17 cellular contexts compared by ENCODE assay signal in the genomic region with DNA sequence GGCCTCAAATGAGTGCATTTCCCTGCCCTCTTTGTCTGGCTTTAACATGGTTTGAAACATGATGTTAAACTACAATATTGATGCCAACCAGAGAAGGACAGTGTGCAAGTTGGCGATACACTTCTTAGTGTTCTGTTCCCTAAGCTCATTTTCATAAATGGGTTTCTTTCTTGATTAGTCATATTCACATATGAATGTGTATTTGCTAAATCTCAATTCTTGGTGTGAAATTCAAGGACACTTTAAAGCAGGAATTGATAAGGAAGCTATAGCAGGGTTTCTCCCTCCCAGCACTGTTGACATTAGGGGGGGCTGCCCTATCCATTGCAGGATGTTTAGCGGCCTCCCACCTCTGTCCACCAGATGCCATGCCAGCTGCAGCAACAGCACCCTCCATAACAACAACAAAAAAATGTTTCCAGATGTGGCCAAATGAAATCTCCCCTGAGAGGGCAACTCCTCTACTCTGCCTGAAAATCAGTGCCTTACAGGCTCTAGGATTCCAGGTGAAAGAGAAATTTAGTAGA. TPM values are rescaled to one million over a fixed set of nuclear protein-coding genes. Genes with fewer than 3 reads are reported as not detected.
A peak's percentile ranks its signal among the peaks of the same experiment; 100 is the strongest.
DNase-seq lines count a peak whose midpoint lies in the region; ATAC-seq and TF ChIP-seq lines count a peak whose summit lies in the region.
"Had no signal": no experiment of that assay in that cellular context is flagged by ENCODE, and none has a peak within 500 bp of the region (broad histone marks: within the 10 kb centered on the region; RNA-seq: fewer than 3 reads in every experiment).

No MANE protein-coding gene starts in this region.

- H3K27ac Mint-ChIP-seq in activated naive CD4-positive, alpha-beta T cell treated with anti-CD3 and anti-CD28 coated beads, Interleukin-2, amount 50 U/mL, for 72 hours, result no peak overlapping the region
- H3K27ac Mint-ChIP-seq in activated naive CD4-positive, alpha-beta T cell treated with anti-CD3 and anti-CD28 coated beads for 36 hours, result no peak overlapping the region
- peak overlapping the region; percentile 28 for H3K27ac Mint-ChIP-seq in glutamatergic neuron (ENCODE audit: unreplicated experiment)
- H3K27ac Mint-ChIP-seq: CD4-positive, alpha-beta T cell had no signal

- intact Hi-C loops in activated naive CD4-positive, alpha-beta T cell treated with anti-CD3 and anti-CD28 coated beads for 36 hours (cut with micrococcal nuclease), result loop anchor here (1.0 kb wide), 1 partner anchor 8 kb away; no protein-coding TSS in a partner anchor

- H3K27ac ChIP-seq in substantia nigra (ENCODE audit: low read depth, low read length, poor library complexity, severe bottlenecking), result peak overlapping the region; percentile 50
- H3K27ac ChIP-seq: PC-9, SJCRH30 had no signal

- no peak for DNase-seq in activated naive CD4-positive, alpha-beta T cell treated with anti-CD3 and anti-CD28 coated beads, Interleukin-2, amount 50 U/mL, for 72 hours (ENCODE audit: low spot score in 2 of 2)
- no peak for DNase-seq in activated naive CD4-positive, alpha-beta T cell treated with anti-CD3 and anti-CD28 coated beads for 36 hours
- DNase-seq in glutamatergic neuron (no peak), substantia nigra (lab: John Stamatoyannopoulos, UW) (no peak), NCI-H146 treated with DMSO at 0.1 percent for 48 hours (lab: John Stamatoyannopoulos, UW; ENCODE audit: unreplicated experiment) (no peak)
- no peak for DNase-seq in stimulated activated naive CD4-positive, alpha-beta T cell treated with Interleukin-2 at 50 U/mL for 16 hours (lab: John Stamatoyannopoulos, UW)
- DNase-seq: CD4-positive, alpha-beta T cell; DMS79 treated with DMSO at 0.1 percent for 48 hours; NCI-H1092; NCI-H146; NCI-H2081 treated with DMSO at 0.1 percent for 48 hours; NCI-H510A; NCI-H82; PC-9; SJCRH30 had no signal

- no peaks in the 10 kb centered on the region for H3K9me3 Mint-ChIP-seq in activated naive CD4-positive, alpha-beta T cell treated with anti-CD3 and anti-CD28 coated beads, Interleukin-2, amount 50 U/mL, for 72 hours
- no peaks in the 10 kb centered on the region for H3K9me3 Mint-ChIP-seq in activated naive CD4-positive, alpha-beta T cell treated with anti-CD3 and anti-CD28 coated beads for 36 hours
- H3K9me3 Mint-ChIP-seq in glutamatergic neuron (ENCODE audit: unreplicated experiment), result peaks cover 2% of the 10 kb centered on the region
- H3K9me3 Mint-ChIP-seq: CD4-positive, alpha-beta T cell had no signal

- no peaks in the 10 kb centered on the region for H3K27me3 Mint-ChIP-seq in activated naive CD4-positive, alpha-beta T cell treated with anti-CD3 and anti-CD28 coated beads for 36 hours (ENCODE audit: low read depth)
- H3K27me3 Mint-ChIP-seq in glutamatergic neuron (ENCODE audit: unreplicated experiment), result peaks cover 2% of the 10 kb centered on the region
- H3K27me3 Mint-ChIP-seq: CD4-positive, alpha-beta T cell had no signal

- TF ChIP-seq CTCF in glutamatergic neuron (IDR thresholded peaks at IDR 0.05; ENCODE audit: partially characterized antibody, unreplicated experiment), result no peak

- peaks cover 82% of the 10 kb centered on the region for H3K4me1 Mint-ChIP-seq in activated naive CD4-positive, alpha-beta T cell treated with anti-CD3 and anti-CD28 coated beads for 36 hours (ENCODE audit: low read depth)
- peaks cover 76% of the 10 kb centered on the region for H3K4me1 Mint-ChIP-seq in glutamatergic neuron (ENCODE audit: low read depth, unreplicated experiment)

- CTCF ChIA-PET in activated naive CD4-positive, alpha-beta T cell treated with anti-CD3 and anti-CD28 coated beads for 36 hours (lab: Charles Lee), result interaction anchor here (0.7 to 1.1 kb wide), 3 partner anchors 9 to 294 kb away, joined by 3 to 4 read pairs (median 3); no protein-coding TSS in a partner anchor

- ATAC-seq in activated naive CD4-positive, alpha-beta T cell treated with anti-CD3 and anti-CD28 coated beads, Interleukin-2, amount 50 U/mL, for 72 hours, result peak; percentile 69 to 84
- ATAC-seq in SK-N-SH treated with all-trans-retinoic acid at 6 μM for 48 hours (peak; percentile 20; the same call in 1 of the 3 replicates), HG03432 (IDR thresholded peaks at IDR 0.05; ENCODE audit: unreplicated experiment) (no peak)

- H3K36me3 Mint-ChIP-seq in activated naive CD4-positive, alpha-beta T cell treated with anti-CD3 and anti-CD28 coated beads, Interleukin-2, amount 50 U/mL, for 72 hours, result peaks cover 0 to 9% of the 10 kb centered on the region in 2 donors
- peaks cover 5% of the 10 kb centered on the region for H3K36me3 Mint-ChIP-seq in activated naive CD4-positive, alpha-beta T cell treated with anti-CD3 and anti-CD28 coated beads for 36 hours (ENCODE audit: low read depth)
- H3K36me3 Mint-ChIP-seq in glutamatergic neuron (ENCODE audit: unreplicated experiment), result no peaks in the 10 kb centered on the region

- no peak overlapping the region for H3K4me3 Mint-ChIP-seq in activated naive CD4-positive, alpha-beta T cell treated with anti-CD3 and anti-CD28 coated beads for 36 hours
- H3K4me3 Mint-ChIP-seq in glutamatergic neuron (ENCODE audit: unreplicated experiment), result peak overlapping the region; percentile 58
- H3K4me3 Mint-ChIP-seq: CD4-positive, alpha-beta T cell had no signal

TF ChIP-seq in SK-N-SH treated with all-trans-retinoic acid at 6 μM for 48 hours, 23 proteins besides CTCF, POLR2A, EP300 and RAD21:
- TF ChIP-seq, protein P1, sequence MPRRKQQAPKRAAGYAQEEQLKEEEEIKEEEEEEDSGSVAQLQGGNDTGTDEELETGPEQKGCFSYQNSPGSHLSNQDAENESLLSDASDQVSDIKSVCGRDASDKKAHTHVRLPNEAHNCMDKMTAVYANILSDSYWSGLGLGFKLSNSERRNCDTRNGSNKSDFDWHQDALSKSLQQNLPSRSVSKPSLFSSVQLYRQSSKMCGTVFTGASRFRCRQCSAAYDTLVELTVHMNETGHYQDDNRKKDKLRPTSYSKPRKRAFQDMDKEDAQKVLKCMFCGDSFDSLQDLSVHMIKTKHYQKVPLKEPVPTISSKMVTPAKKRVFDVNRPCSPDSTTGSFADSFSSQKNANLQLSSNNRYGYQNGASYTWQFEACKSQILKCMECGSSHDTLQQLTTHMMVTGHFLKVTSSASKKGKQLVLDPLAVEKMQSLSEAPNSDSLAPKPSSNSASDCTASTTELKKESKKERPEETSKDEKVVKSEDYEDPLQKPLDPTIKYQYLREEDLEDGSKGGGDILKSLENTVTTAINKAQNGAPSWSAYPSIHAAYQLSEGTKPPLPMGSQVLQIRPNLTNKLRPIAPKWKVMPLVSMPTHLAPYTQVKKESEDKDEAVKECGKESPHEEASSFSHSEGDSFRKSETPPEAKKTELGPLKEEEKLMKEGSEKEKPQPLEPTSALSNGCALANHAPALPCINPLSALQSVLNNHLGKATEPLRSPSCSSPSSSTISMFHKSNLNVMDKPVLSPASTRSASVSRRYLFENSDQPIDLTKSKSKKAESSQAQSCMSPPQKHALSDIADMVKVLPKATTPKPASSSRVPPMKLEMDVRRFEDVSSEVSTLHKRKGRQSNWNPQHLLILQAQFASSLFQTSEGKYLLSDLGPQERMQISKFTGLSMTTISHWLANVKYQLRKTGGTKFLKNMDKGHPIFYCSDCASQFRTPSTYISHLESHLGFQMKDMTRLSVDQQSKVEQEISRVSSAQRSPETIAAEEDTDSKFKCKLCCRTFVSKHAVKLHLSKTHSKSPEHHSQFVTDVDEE (CRISPR knock-in tag; IDR thresholded peaks at IDR 0.05), result no peak
- peak; percentile 80; the same call in 1 of the 2 replicates for TF ChIP-seq TCF4 (CRISPR knock-in tag; IDR thresholded peaks at IDR 0.05; ENCODE audit: borderline replicate concordance)

RNA-seq across cellular contexts. Expression of a gene that starts 13.1 kb away (rescaled TPM):
- total RNA-seq in activated naive CD4-positive, alpha-beta T cell treated with anti-CD3 and anti-CD28 coated beads, Interleukin-2, amount 50 U/mL, for 72 hours, result 10 to 100 TPM; 31.4 to 44.2 TPM
- total RNA-seq in activated naive CD4-positive, alpha-beta T cell treated with anti-CD3 and anti-CD28 coated beads for 36 hours, result 10 to 100 TPM; 31.2 to 32.1 TPM
- 219 TPM for total RNA-seq in glutamatergic neuron (ENCODE audit: unreplicated experiment)
